20 cellular contexts compared by ENCODE assay signal in the genomic region with DNA sequence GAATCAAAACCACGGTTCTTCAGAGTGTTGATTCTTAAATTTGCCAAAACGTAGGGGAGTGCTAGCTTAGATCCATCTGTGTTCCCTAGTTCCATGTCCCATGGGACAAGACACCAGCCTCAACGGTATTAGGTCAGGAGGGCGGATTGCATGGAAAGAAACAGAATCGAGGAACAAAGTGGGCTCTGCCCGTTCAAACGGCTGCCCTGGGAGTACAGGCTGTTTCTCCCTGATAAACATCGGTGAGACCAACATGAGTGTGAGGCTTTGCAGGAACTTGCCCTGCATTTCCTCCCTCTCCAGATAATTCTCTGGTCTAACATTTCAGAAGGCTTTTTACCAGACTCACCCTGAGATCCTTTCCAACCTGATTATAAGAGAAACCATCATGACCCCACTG.
A peak's percentile ranks its signal among the peaks of the same experiment; 100 is the strongest.
DNase-seq lines count a peak whose midpoint lies in the region; ATAC-seq and TF ChIP-seq lines count a peak whose summit lies in the region.
"Had no signal": no experiment of that assay in that cellular context is flagged by ENCODE, and none has a peak within 500 bp of the region (broad histone marks: within the 10 kb centered on the region; RNA-seq: fewer than 3 reads in every experiment).

No MANE protein-coding gene starts in this region.

- H3K9me3 ChIP-seq in H9 (ENCODE audit: control insufficient read depth, low read depth, low read length): no peaks in the 10 kb centered on the region
- H3K9me3 ChIP-seq in SU-DHL-6 (ENCODE audit: insufficient read depth, low read length): no peaks in the 10 kb centered on the region
- H3K9me3 ChIP-seq in trophoblast cell (ENCODE audit: insufficient read depth, low read depth, low read length): no peaks in the 10 kb centered on the region
- H3K9me3 ChIP-seq in heart right ventricle: no peaks in the 10 kb centered on the region
- H3K9me3 ChIP-seq: right lobe of liver had no signal

- no peak overlapping the region for H2BK20ac ChIP-seq in H9 (ENCODE audit: low read depth, low read length, poor library complexity, severe bottlenecking)

- no peak overlapping the region for H2AFZ ChIP-seq in H9 (ENCODE audit: low read length)
- H2AFZ ChIP-seq in SU-DHL-6 (ENCODE audit: low read depth, low read length, severe bottlenecking): peak overlapping the region; percentile 32
- no peak overlapping the region for H2AFZ ChIP-seq in trophoblast cell (ENCODE audit: insufficient read depth, low read length, poor library complexity)

- H3K4me1 Mint-ChIP-seq in H9: peaks cover 12 to 14% of the 10 kb centered on the region in 2 experiments

- H3K27me3 ChIP-seq in H9 (ENCODE audit: insufficient read depth, low read length) (no peaks in the 10 kb centered on the region), SU-DHL-6 (ENCODE audit: low read length) (no peaks in the 10 kb centered on the region; the same call in 1 of the 2 replicates), trophoblast cell (ENCODE audit: insufficient read depth, low read length) (no peaks in the 10 kb centered on the region), heart right ventricle (no peaks in the 10 kb centered on the region)
- H3K27me3 ChIP-seq: right lobe of liver had no signal

- intact Hi-C loops in heart right ventricle (cut with DNase I): no loop called here

- no peak overlapping the region for H2BK5ac ChIP-seq in H9 (ENCODE audit: insufficient read length, low read length)
- H2BK5ac ChIP-seq in trophoblast cell (ENCODE audit: low read depth, low read length, poor library complexity): peak overlapping the region; percentile 19

- H3K18ac ChIP-seq in H9 (ENCODE audit: insufficient read length, low read depth, low read length) (no peak overlapping the region), trophoblast cell (ENCODE audit: low read length) (no peak overlapping the region)

- H4K20me1 ChIP-seq in H9 (ENCODE audit: control insufficient read depth, insufficient read depth, insufficient read length) (no peaks in the 10 kb centered on the region), SU-DHL-6 (ENCODE audit: low read depth, low read length) (no peaks in the 10 kb centered on the region)

- H3K27ac Mint-ChIP-seq in H9: peak overlapping the region in 2 of 3 experiments; percentile 2 to 55; a peak in 3 of 7 replicates
- H3K27ac Mint-ChIP-seq: activated T-cell treated with anti-CD3 and anti-CD28 coated beads, Interleukin-2, amount 50 U/mL, for 72 hours; T-helper 2 cell treated with Interferon-gamma antibody and Interleukin-4, amounts not matched to agents 5 μg/mL and 100 μg/mL, for 36 hours had no signal

- WGBS in H9 (ENCODE audit: extremely low coverage, insufficient read length, low lambda C conversion rate): no CpG with 5 or more reads among the region's 8 CpGs
- no CpG with 5 or more reads among the region's 8 CpGs for whole genome bisulfite sequencing in trophoblast cell (ENCODE audit: extremely low coverage, insufficient coverage, insufficient read length)
- 52 to 54% methylated on average over 8 of the region's 8 CpGs for WGBS in heart right ventricle, 2 donors

- no peak overlapping the region for H4K12ac ChIP-seq in trophoblast cell (ENCODE audit: low read depth, low read length)

- H2BK15ac ChIP-seq in H9 (ENCODE audit: low read depth, low read length): no peak overlapping the region

- ATAC-seq in HG03342 (IDR thresholded peaks at IDR 0.05; ENCODE audit: unreplicated experiment) (no peak), GM19395 (IDR thresholded peaks at IDR 0.05; ENCODE audit: unreplicated experiment) (no peak), heart right ventricle (no peak)
- ATAC-seq: activated T-cell treated with anti-CD3 and anti-CD28 coated beads, Interleukin-2, amount 50 U/mL, for 72 hours; right lobe of liver; Right ventricle myocardium inferior had no signal

- H3K4me3 ChIP-seq in SU-DHL-6 (ENCODE audit: insufficient read depth, low read length, poor library complexity, severe bottlenecking) (peak overlapping the region; percentile 37), epithelial cell of esophagus (ENCODE audit: low read length) (no peak overlapping the region), trophoblast cell (ENCODE audit: low read depth, low read length) (no peak overlapping the region), heart right ventricle (no peak overlapping the region)
- H3K4me3 ChIP-seq: lung, right lobe of liver had no signal

- H3K36me3 ChIP-seq in SU-DHL-6 (ENCODE audit: low read length) (no peaks in the 10 kb centered on the region), trophoblast cell (ENCODE audit: control insufficient read depth in 1 of 2, insufficient read depth in 2 of 2, low read length in 2 of 2) (peaks cover 7 to 8% of the 10 kb centered on the region in 2 experiments), heart right ventricle (peaks cover 0 to 14% (median 0%) of the 10 kb centered on the region in 9 donors)
- H3K36me3 ChIP-seq: right lobe of liver had no signal

- H4K8ac ChIP-seq in H9 (replicated peaks; ENCODE audit: insufficient read length, low read depth, low read length) (no peak overlapping the region), trophoblast cell (ENCODE audit: low read depth, low read length) (no peak overlapping the region)

- no peak overlapping the region for H2AK5ac ChIP-seq in H9 (ENCODE audit: insufficient read length, low read length)
- H2AK5ac ChIP-seq in trophoblast cell (ENCODE audit: low read length): no peak overlapping the region

- H3K14ac ChIP-seq in H9 (ENCODE audit: insufficient read depth, low read length): no peak overlapping the region
- H3K14ac ChIP-seq in trophoblast cell (ENCODE audit: low read length): peak overlapping the region; percentile 7

- no peak for TF ChIP-seq CTCF in H9 (conservative IDR thresholded peaks at IDR 0.05)
- TF ChIP-seq CTCF in SU-DHL-6 (IDR thresholded peaks at IDR 0.05; ENCODE audit: insufficient read depth, low read length, poor library complexity, severe bottlenecking): no peak
- no peak for TF ChIP-seq CTCF in epithelial cell of esophagus (IDR thresholded peaks at IDR 0.05; ENCODE audit: insufficient read depth, low read depth, low read length, missing control alignments)
- TF ChIP-seq CTCF in heart right ventricle (IDR thresholded peaks at IDR 0.05): no peak

- no peaks in the 10 kb centered on the region; the same call in 1 of the 2 replicates for H3K27me3 Mint-ChIP-seq in H9 (ENCODE audit: low read depth)

- H3T11ph ChIP-seq in H9 (ENCODE audit: low read length): no peak overlapping the region

- peaks cover 3% of the 10 kb centered on the region for H3K79me1 ChIP-seq in H9 (ENCODE audit: insufficient read depth, low read depth, low read length, poor library complexity, severe bottlenecking)
- H3K79me1 ChIP-seq in trophoblast cell (ENCODE audit: low read length): peaks cover 5% of the 10 kb centered on the region

- H2BK12ac ChIP-seq in H9 (ENCODE audit: insufficient read length, low read depth, low read length): no peak overlapping the region
- H2BK12ac ChIP-seq in trophoblast cell (ENCODE audit: low read length): no peak overlapping the region

- H3K56ac ChIP-seq in H9 (ENCODE audit: insufficient read length, low read depth, low read length): no peak overlapping the region

- H3K23ac ChIP-seq in H9 (ENCODE audit: insufficient read length, low read depth, low read length): no peak overlapping the region
- no peak overlapping the region for H3K23ac ChIP-seq in trophoblast cell (ENCODE audit: low read length)

- H3K9ac ChIP-seq in H9 (ENCODE audit: extremely low read depth, insufficient read length, low read length) (no peak overlapping the region), SU-DHL-6 (ENCODE audit: low read length) (peak overlapping the region; percentile 39), trophoblast cell (ENCODE audit: low read length) (no peak overlapping the region)

- no peak for DNase-seq in H9
- DNase-seq in epithelial cell of esophagus (ENCODE audit: low read depth): peak; percentile 53
- DNase-seq in trophoblast cell: no peak
- no peak for DNase-seq in NCI-H82 treated with DMSO at 0.1 percent for 48 hours (lab: John Stamatoyannopoulos, UW; ENCODE audit: unreplicated experiment)
- DNase-seq in heart right ventricle: no peak
- DNase-seq: activated CD4-positive, alpha-beta T cell treated with anti-CD3 and anti-CD28 coated beads, Interleukin-2, amount 50 U/mL, for 1 hour; activated T-cell treated with anti-CD3 and anti-CD28 coated beads, Interleukin-2, amount 50 U/mL, for 72 hours; AML-193; amniotic stem cell; DMS 273 treated with DMSO at 0.1 percent for 48 hours; MV-4-11; right lobe of liver; stimulated activated CD4-positive, alpha-beta T cell treated with anti-CD3 and anti-CD28 coated beads, Interleukin-2, amount 100 ng/mL, for 48 hours had no signal

- H3K9me3 Mint-ChIP-seq in H9: no peaks in the 10 kb centered on the region
- H3K9me3 Mint-ChIP-seq: activated T-cell treated with anti-CD3 and anti-CD28 coated beads, Interleukin-2, amount 50 U/mL, for 72 hours; neural crest cell; T-helper 2 cell treated with Interferon-gamma antibody and Interleukin-4, amounts not matched to agents 5 μg/mL and 100 μg/mL, for 36 hours had no signal

- H3K79me2 ChIP-seq in H9 (ENCODE audit: insufficient read depth, low read length) (peaks cover 3% of the 10 kb centered on the region; the same call in 1 of the 2 replicates), SU-DHL-6 (ENCODE audit: insufficient read depth, low read length) (no peaks in the 10 kb centered on the region), trophoblast cell (ENCODE audit: control insufficient read depth, insufficient read depth, low read length, poor library complexity) (peaks cover 5% of the 10 kb centered on the region)

- no peak overlapping the region for H3K4me2 ChIP-seq in H9 (ENCODE audit: insufficient read depth, insufficient read length, low read length)
- H3K4me2 ChIP-seq in SU-DHL-6 (ENCODE audit: low read depth, low read length, poor library complexity, severe bottlenecking): peak overlapping the region; percentile 48
- H3K4me2 ChIP-seq in trophoblast cell (ENCODE audit: low read length): no peak overlapping the region

- no peaks in the 10 kb centered on the region for H3F3A ChIP-seq in SU-DHL-6 (ENCODE audit: insufficient read depth)

- H3K4me1 ChIP-seq in H9 (ENCODE audit: insufficient read depth, low read length): no peaks in the 10 kb centered on the region
- H3K4me1 ChIP-seq in trophoblast cell (ENCODE audit: control insufficient read depth in 1 of 2, insufficient read depth in 2 of 2, low read length in 2 of 2): peaks cover 13 to 19% of the 10 kb centered on the region in 2 experiments
- peaks cover 5 to 37% (median 25%) of the 10 kb centered on the region in 9 donors for H3K4me1 ChIP-seq in heart right ventricle

- no peaks in the 10 kb centered on the region for H3K23me2 ChIP-seq in H9 (ENCODE audit: insufficient read length, low read depth, low read length, poor library complexity, severe bottlenecking)

- H3K4me3 Mint-ChIP-seq in H9: no peak overlapping the region
- H3K4me3 Mint-ChIP-seq: neural crest cell had no signal

- H3K27ac ChIP-seq in H9 (ENCODE audit: insufficient read length, low read depth, low read length): no peak overlapping the region
- no peak overlapping the region for H3K27ac ChIP-seq in SU-DHL-6 (ENCODE audit: low read depth, low read length)
- no peak overlapping the region for H3K27ac ChIP-seq in trophoblast cell (ENCODE audit: low read depth, low read length)
- H3K27ac ChIP-seq in heart right ventricle: no peak overlapping the region
- H3K27ac ChIP-seq: right lobe of liver had no signal

- H2BK120ac ChIP-seq in H9 (ENCODE audit: low read depth, low read length, poor library complexity, severe bottlenecking): no peak overlapping the region
- H2BK120ac ChIP-seq in trophoblast cell (ENCODE audit: insufficient read depth, low read length, poor library complexity): no peak overlapping the region

- H4K91ac ChIP-seq in H9 (ENCODE audit: insufficient read length, low read depth, low read length): no peak overlapping the region
- H4K91ac ChIP-seq in trophoblast cell (ENCODE audit: low read depth, low read length): no peak overlapping the region

- H3K36me3 Mint-ChIP-seq in H9 (ENCODE audit: insufficient read depth in 1 of 3, low read depth in 3 of 3): peaks cover 5 to 30% (median 21%) of the 10 kb centered on the region in 3 experiments; a peak in 6 of 7 replicates

- H3K4ac ChIP-seq in H9 (ENCODE audit: low read depth, low read length): no peak overlapping the region
- no peak overlapping the region for H3K4ac ChIP-seq in trophoblast cell (ENCODE audit: low read depth, low read length)

- no peaks in the 10 kb centered on the region for H3K9me2 ChIP-seq in SU-DHL-6 (replicated peaks; ENCODE audit: insufficient read depth, low read length)

- H4K5ac ChIP-seq in H9 (ENCODE audit: insufficient read length, low read depth, low read length): no peak overlapping the region
